3 cellular contexts compared by ENCODE assay signal in the genomic region with DNA sequence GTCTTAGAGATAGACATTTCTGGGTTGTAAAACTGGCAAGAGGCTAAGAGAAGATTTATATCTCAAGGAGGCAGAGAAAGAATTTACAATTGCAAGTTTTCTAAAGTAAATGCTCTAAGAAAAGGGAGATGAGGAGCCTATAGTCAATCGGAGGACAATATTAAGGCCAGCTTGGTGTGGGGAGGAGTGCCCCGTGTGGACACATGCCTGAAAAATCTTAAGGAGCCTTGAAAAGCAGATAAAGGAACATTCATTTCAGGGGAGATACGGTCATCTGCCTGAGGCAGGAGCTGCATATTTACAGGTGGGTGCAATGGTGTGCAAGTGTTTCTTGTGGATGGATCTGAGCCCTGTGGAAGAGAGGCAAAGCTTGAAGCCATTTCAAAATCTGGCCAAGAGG.
TF ChIP-seq lines count a peak whose summit lies in the region.

No MANE protein-coding gene starts in this region.

TF ChIP-seq in SK-N-SH treated with all-trans-retinoic acid at 6 μM for 48 hours, 23 proteins besides CTCF, POLR2A, EP300 and RAD21:
- TF ChIP-seq OSR1 (CRISPR knock-in tag; IDR thresholded peaks at IDR 0.05) (no peak), SNAI2 (CRISPR knock-in tag; IDR thresholded peaks at IDR 0.05) (no peak), PPARA (CRISPR knock-in tag; IDR thresholded peaks at IDR 0.05; ENCODE audit: borderline replicate concordance) (no peak), ISL1 (CRISPR knock-in tag; IDR thresholded peaks at IDR 0.05) (no peak), ZNF70 (CRISPR knock-in tag; IDR thresholded peaks at IDR 0.05) (no peak), ZC3H10 (CRISPR knock-in tag; IDR thresholded peaks at IDR 0.05) (no peak), ZNF8 (CRISPR knock-in tag; IDR thresholded peaks at IDR 0.05) (no peak), ZNF565 (CRISPR knock-in tag; conservative IDR thresholded peaks at IDR 0.05; ENCODE audit: low read depth) (no peak)
- TF ChIP-seq, protein P1, sequence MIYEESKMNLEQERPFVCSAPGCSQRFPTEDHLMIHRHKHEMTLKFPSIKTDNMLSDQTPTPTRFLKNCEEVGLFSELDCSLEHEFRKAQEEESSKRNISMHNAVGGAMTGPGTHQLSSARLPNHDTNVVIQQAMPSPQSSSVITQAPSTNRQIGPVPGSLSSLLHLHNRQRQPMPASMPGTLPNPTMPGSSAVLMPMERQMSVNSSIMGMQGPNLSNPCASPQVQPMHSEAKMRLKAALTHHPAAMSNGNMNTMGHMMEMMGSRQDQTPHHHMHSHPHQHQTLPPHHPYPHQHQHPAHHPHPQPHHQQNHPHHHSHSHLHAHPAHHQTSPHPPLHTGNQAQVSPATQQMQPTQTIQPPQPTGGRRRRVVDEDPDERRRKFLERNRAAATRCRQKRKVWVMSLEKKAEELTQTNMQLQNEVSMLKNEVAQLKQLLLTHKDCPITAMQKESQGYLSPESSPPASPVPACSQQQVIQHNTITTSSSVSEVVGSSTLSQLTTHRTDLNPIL (CRISPR knock-in tag; IDR thresholded peaks at IDR 0.05; ENCODE audit: low read depth) = no peak
- TF ChIP-seq, protein P2, sequence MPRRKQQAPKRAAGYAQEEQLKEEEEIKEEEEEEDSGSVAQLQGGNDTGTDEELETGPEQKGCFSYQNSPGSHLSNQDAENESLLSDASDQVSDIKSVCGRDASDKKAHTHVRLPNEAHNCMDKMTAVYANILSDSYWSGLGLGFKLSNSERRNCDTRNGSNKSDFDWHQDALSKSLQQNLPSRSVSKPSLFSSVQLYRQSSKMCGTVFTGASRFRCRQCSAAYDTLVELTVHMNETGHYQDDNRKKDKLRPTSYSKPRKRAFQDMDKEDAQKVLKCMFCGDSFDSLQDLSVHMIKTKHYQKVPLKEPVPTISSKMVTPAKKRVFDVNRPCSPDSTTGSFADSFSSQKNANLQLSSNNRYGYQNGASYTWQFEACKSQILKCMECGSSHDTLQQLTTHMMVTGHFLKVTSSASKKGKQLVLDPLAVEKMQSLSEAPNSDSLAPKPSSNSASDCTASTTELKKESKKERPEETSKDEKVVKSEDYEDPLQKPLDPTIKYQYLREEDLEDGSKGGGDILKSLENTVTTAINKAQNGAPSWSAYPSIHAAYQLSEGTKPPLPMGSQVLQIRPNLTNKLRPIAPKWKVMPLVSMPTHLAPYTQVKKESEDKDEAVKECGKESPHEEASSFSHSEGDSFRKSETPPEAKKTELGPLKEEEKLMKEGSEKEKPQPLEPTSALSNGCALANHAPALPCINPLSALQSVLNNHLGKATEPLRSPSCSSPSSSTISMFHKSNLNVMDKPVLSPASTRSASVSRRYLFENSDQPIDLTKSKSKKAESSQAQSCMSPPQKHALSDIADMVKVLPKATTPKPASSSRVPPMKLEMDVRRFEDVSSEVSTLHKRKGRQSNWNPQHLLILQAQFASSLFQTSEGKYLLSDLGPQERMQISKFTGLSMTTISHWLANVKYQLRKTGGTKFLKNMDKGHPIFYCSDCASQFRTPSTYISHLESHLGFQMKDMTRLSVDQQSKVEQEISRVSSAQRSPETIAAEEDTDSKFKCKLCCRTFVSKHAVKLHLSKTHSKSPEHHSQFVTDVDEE (CRISPR knock-in tag; IDR thresholded peaks at IDR 0.05) = no peak
- TF ChIP-seq, protein P3, sequence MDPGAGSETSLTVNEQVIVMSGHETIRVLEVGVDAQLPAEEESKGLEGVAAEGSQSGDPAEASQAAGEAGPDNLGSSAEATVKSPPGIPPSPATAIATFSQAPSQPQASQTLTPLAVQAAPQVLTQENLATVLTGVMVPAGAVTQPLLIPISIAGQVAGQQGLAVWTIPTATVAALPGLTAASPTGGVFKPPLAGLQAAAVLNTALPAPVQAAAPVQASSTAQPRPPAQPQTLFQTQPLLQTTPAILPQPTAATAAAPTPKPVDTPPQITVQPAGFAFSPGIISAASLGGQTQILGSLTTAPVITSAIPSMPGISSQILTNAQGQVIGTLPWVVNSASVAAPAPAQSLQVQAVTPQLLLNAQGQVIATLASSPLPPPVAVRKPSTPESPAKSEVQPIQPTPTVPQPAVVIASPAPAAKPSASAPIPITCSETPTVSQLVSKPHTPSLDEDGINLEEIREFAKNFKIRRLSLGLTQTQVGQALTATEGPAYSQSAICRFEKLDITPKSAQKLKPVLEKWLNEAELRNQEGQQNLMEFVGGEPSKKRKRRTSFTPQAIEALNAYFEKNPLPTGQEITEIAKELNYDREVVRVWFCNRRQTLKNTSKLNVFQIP (CRISPR knock-in tag; IDR thresholded peaks at IDR 0.05; ENCODE audit: borderline replicate concordance, low read depth) = no peak

TF ChIP-seq in SK-N-SH, 30 proteins besides CTCF, POLR2A, EP300 and RAD21:
- TF ChIP-seq GABPA (IDR thresholded peaks at IDR 0.05; ENCODE audit: low read depth) (no peak), POLR2AphosphoS5 (IDR thresholded peaks at IDR 0.05; ENCODE audit: low read depth, low read length) (no peak), JUND (IDR thresholded peaks at IDR 0.05) (no peak), GATA2 (CRISPR knock-in tag; IDR thresholded peaks at IDR 0.05) (no peak), ELF1 (IDR thresholded peaks at IDR 0.05) (no peak), CHD2 (IDR thresholded peaks at IDR 0.05; ENCODE audit: low read length, partially characterized antibody) (no peak), EZH2phosphoT487 (IDR thresholded peaks at IDR 0.05; ENCODE audit: borderline replicate concordance, low read depth) (no peak), FOSL2 (IDR thresholded peaks at IDR 0.05; ENCODE audit: borderline replicate concordance, low read depth) (no peak)
- TF ChIP-seq, protein P4, sequence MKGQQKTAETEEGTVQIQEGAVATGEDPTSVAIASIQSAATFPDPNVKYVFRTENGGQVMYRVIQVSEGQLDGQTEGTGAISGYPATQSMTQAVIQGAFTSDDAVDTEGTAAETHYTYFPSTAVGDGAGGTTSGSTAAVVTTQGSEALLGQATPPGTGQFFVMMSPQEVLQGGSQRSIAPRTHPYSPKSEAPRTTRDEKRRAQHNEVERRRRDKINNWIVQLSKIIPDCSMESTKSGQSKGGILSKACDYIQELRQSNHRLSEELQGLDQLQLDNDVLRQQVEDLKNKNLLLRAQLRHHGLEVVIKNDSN (IDR thresholded peaks at IDR 0.05; ENCODE audit: borderline replicate concordance, low read depth) = no peak
- TF ChIP-seq, protein P5, sequence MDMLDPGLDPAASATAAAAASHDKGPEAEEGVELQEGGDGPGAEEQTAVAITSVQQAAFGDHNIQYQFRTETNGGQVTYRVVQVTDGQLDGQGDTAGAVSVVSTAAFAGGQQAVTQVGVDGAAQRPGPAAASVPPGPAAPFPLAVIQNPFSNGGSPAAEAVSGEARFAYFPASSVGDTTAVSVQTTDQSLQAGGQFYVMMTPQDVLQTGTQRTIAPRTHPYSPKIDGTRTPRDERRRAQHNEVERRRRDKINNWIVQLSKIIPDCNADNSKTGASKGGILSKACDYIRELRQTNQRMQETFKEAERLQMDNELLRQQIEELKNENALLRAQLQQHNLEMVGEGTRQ (IDR thresholded peaks at IDR 0.05; ENCODE audit: borderline replicate concordance, low read depth, low read length) = no peak

TF ChIP-seq in H1, 55 proteins besides CTCF, POLR2A, EP300 and RAD21:
- TF ChIP-seq, protein P6, sequence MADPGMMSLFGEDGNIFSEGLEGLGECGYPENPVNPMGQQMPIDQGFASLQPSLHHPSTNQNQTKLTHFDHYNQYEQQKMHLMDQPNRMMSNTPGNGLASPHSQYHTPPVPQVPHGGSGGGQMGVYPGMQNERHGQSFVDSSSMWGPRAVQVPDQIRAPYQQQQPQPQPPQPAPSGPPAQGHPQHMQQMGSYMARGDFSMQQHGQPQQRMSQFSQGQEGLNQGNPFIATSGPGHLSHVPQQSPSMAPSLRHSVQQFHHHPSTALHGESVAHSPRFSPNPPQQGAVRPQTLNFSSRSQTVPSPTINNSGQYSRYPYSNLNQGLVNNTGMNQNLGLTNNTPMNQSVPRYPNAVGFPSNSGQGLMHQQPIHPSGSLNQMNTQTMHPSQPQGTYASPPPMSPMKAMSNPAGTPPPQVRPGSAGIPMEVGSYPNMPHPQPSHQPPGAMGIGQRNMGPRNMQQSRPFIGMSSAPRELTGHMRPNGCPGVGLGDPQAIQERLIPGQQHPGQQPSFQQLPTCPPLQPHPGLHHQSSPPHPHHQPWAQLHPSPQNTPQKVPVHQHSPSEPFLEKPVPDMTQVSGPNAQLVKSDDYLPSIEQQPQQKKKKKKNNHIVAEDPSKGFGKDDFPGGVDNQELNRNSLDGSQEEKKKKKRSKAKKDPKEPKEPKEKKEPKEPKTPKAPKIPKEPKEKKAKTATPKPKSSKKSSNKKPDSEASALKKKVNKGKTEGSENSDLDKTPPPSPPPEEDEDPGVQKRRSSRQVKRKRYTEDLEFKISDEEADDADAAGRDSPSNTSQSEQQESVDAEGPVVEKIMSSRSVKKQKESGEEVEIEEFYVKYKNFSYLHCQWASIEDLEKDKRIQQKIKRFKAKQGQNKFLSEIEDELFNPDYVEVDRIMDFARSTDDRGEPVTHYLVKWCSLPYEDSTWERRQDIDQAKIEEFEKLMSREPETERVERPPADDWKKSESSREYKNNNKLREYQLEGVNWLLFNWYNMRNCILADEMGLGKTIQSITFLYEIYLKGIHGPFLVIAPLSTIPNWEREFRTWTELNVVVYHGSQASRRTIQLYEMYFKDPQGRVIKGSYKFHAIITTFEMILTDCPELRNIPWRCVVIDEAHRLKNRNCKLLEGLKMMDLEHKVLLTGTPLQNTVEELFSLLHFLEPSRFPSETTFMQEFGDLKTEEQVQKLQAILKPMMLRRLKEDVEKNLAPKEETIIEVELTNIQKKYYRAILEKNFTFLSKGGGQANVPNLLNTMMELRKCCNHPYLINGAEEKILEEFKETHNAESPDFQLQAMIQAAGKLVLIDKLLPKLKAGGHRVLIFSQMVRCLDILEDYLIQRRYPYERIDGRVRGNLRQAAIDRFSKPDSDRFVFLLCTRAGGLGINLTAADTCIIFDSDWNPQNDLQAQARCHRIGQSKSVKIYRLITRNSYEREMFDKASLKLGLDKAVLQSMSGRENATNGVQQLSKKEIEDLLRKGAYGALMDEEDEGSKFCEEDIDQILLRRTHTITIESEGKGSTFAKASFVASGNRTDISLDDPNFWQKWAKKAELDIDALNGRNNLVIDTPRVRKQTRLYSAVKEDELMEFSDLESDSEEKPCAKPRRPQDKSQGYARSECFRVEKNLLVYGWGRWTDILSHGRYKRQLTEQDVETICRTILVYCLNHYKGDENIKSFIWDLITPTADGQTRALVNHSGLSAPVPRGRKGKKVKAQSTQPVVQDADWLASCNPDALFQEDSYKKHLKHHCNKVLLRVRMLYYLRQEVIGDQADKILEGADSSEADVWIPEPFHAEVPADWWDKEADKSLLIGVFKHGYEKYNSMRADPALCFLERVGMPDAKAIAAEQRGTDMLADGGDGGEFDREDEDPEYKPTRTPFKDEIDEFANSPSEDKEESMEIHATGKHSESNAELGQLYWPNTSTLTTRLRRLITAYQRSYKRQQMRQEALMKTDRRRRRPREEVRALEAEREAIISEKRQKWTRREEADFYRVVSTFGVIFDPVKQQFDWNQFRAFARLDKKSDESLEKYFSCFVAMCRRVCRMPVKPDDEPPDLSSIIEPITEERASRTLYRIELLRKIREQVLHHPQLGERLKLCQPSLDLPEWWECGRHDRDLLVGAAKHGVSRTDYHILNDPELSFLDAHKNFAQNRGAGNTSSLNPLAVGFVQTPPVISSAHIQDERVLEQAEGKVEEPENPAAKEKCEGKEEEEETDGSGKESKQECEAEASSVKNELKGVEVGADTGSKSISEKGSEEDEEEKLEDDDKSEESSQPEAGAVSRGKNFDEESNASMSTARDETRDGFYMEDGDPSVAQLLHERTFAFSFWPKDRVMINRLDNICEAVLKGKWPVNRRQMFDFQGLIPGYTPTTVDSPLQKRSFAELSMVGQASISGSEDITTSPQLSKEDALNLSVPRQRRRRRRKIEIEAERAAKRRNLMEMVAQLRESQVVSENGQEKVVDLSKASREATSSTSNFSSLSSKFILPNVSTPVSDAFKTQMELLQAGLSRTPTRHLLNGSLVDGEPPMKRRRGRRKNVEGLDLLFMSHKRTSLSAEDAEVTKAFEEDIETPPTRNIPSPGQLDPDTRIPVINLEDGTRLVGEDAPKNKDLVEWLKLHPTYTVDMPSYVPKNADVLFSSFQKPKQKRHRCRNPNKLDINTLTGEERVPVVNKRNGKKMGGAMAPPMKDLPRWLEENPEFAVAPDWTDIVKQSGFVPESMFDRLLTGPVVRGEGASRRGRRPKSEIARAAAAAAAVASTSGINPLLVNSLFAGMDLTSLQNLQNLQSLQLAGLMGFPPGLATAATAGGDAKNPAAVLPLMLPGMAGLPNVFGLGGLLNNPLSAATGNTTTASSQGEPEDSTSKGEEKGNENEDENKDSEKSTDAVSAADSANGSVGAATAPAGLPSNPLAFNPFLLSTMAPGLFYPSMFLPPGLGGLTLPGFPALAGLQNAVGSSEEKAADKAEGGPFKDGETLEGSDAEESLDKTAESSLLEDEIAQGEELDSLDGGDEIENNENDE (IDR thresholded peaks at IDR 0.05; ENCODE audit: insufficient replicate concordance, low read length) = no peak
- no peak for TF ChIP-seq SUZ12 (IDR thresholded peaks at IDR 0.05; ENCODE audit: low read length)
- no peak for TF ChIP-seq ASH2L (IDR thresholded peaks at IDR 0.05; ENCODE audit: low read length)
- no peak for TF ChIP-seq SIN3A (conservative IDR thresholded peaks at IDR 0.05 in 1 of 2, IDR thresholded peaks at IDR 0.05 in 1 of 2; ENCODE audit: low read depth in 1 of 2, low read length in 2 of 2)
